29 cellular contexts compared by ENCODE assay signal in the genomic region with DNA sequence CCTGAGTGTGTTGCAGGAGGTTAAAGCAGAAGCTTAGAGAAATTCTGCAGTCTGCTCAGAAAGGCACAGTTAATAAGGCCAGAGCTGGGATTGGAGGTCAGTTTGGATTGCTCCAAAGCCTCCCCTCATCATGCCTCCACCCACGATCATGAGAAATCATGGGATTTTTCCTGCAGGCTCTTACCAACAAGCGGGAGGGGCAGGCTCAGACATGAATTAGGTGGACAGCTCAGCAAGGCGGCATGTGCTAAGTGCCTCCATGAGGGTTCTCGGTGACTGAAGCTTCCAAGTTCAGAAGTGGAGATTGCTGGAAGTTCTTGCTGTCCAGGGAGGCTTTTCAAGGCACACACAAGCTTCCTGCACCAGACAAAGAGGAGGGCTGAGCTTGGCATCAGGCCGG.
"Had no signal": no experiment of that assay in that cellular context is flagged by ENCODE, and none has a peak within 500 bp of the region (broad histone marks: within the 10 kb centered on the region; RNA-seq: fewer than 3 reads in every experiment).

No MANE protein-coding gene starts in this region.

- H3K4me3 ChIP-seq: coronary artery, esophagus squamous epithelium, gastrocnemius medialis, heart left ventricle, hepatocyte, left ventricle myocardium inferior, lower lobe of right lung, neural progenitor cell, right atrium auricular region, smooth muscle cell, testis, tibial nerve, upper lobe of right lung, uterus had no signal

- H3K27ac ChIP-seq: coronary artery, esophagus squamous epithelium, gastrocnemius medialis, heart left ventricle, hepatocyte, left ventricle myocardium inferior, lower lobe of right lung, neural progenitor cell, parathyroid adenoma, right atrium auricular region, testis, tibial nerve, upper lobe of right lung, uterus had no signal

- H3K4me1 ChIP-seq: testis, uterus had no signal

- H3K9me3 ChIP-seq: esophagus squamous epithelium, gastrocnemius medialis, heart left ventricle, left ventricle myocardium inferior, lower lobe of right lung, right atrium auricular region, testis, tibial nerve, upper lobe of right lung, uterus had no signal

- H2AFZ ChIP-seq: hepatocyte, neural progenitor cell, parathyroid adenoma had no signal

- H3K27ac Mint-ChIP-seq: memory B cell, neural progenitor cell, progenitor cell of endocrine pancreas had no signal

- H3K9me3 Mint-ChIP-seq: nephron had no signal

- H3K4me3 Mint-ChIP-seq: memory B cell, nephron, neural progenitor cell had no signal

- H3K4me2 ChIP-seq: hepatocyte, neural progenitor cell, smooth muscle cell had no signal

- H3K27me3 ChIP-seq: esophagus squamous epithelium, gastrocnemius medialis, heart left ventricle, hepatocyte, neural progenitor cell, right atrium auricular region, testis, tibial nerve, upper lobe of right lung, uterus had no signal

- H3K9ac ChIP-seq: neural progenitor cell, parathyroid adenoma had no signal

- DNase-seq: dermis blood vessel endothelial cell; effector memory CD4-positive, alpha-beta T cell; erythroblast; esophagus squamous epithelium; gastrocnemius medialis; heart left ventricle; left colon; left ventricle myocardium inferior; lower lobe of right lung; stimulated activated CD4-positive, alpha-beta T cell treated with anti-CD3 and anti-CD28 coated beads, Interleukin-12 subunit alpha, Interleukin-12 subunit beta, amount 100 ng/mL, for 4 hours; stimulated activated CD4-positive, alpha-beta T cell treated with anti-CD3 and anti-CD28 coated beads, Interleukin-1b, Interleukin-23, amount 100 ng/mL, for 48 hours; stimulated activated CD4-positive, alpha-beta T cell treated with anti-CD3 and anti-CD28 coated beads, Interleukin-4, amount 100 ng/mL, for 1 hour; stimulated activated CD8-positive, alpha-beta memory T cell treated with anti-CD3 and anti-CD28 coated beads, Interleukin-4, amount 100 ng/mL, for 48 hours; stimulated activated naive CD8-positive, alpha-beta T cell treated with anti-CD3 and anti-CD28 coated beads, Interleukin-15, Interleukin-2, amounts not matched to agents 100 U/mL and 50 U/mL, for 24 hours; substantia nigra; testis; upper lobe of right lung; uterus had no signal

- H3K36me3 ChIP-seq: esophagus squamous epithelium, gastrocnemius medialis, heart left ventricle, left ventricle myocardium inferior, lower lobe of right lung, neural progenitor cell, right atrium auricular region, tibial nerve, upper lobe of right lung, uterus had no signal

- H3K27me3 Mint-ChIP-seq: memory B cell, progenitor cell of endocrine pancreas had no signal

- ATAC-seq: gastrocnemius medialis; heart left ventricle; left colon; lower lobe of right lung; sciatic nerve; stimulated activated naive CD8-positive, alpha-beta T cell treated with anti-CD3 and anti-CD28 coated beads, Interleukin-15, Interleukin-2, amounts not matched to agents 100 U/mL and 50 U/mL, for 24 hours; upper lobe of right lung had no signal
